Comparison of ENCODE assay signal across 6 cellular contexts in genomic region chr10:47915849-47916548, GRCh38. TPM values are rescaled to one million over a fixed set of nuclear protein-coding genes. Genes with fewer than 3 reads are reported as not detected.
"Had no signal": no experiment of that assay in that cellular context is flagged by ENCODE, and none has a peak within 500 bp of the region (broad histone marks: within the 10 kb centered on the region; RNA-seq: fewer than 3 reads in every experiment).

No MANE protein-coding gene starts in this region.

RNA-seq across cellular contexts. Expression of gene NPY4R2, which starts 2.5 kb away (rescaled TPM):
- total RNA-seq: activated CD8-positive, alpha-beta T cell treated with anti-CD3 and anti-CD28 coated beads for 36 hours; astrocyte; mesothelial cell of epicardium; spleen; T-cell; tibial nerve had no signal
- polyA plus RNA-seq: spleen had no signal
